In genomic region chr14:31241450-31242114, GRCh38 we compare ENCODE assay signal across 12 cellular contexts. TPM values are rescaled to one million over a fixed set of nuclear protein-coding genes. Genes with fewer than 3 reads are reported as not detected.
DNase-seq lines count a peak whose midpoint lies in the region; ATAC-seq and TF ChIP-seq lines count a peak whose summit lies in the region.
"Had no signal": no experiment of that assay in that cellular context is flagged by ENCODE, and none has a peak within 500 bp of the region (broad histone marks: within the 10 kb centered on the region; RNA-seq: fewer than 3 reads in every experiment).

No MANE protein-coding gene starts in this region.

- TF ChIP-seq POLR2A in sigmoid colon (IDR thresholded peaks at IDR 0.05) (no peak), body of pancreas (IDR thresholded peaks at IDR 0.05) (no peak)

- peaks cover 12% of the 10 kb centered on the region for H3K4me1 Mint-ChIP-seq in endothelial cell (ENCODE audit: unreplicated experiment)

- peak; percentile 22 for DNase-seq in amniotic epithelial cell (ENCODE audit: low read depth)
- DNase-seq in Right ventricle myocardium superior = no peak
- DNase-seq in sigmoid colon = no peak
- DNase-seq in endothelial cell (ENCODE audit: low spot score) = no peak
- no peak for DNase-seq in SJCRH30
- no peak for DNase-seq in body of pancreas
- DNase-seq: activated naive CD4-positive, alpha-beta T cell treated with anti-CD3 and anti-CD28 coated beads, Interleukin-2, amount 50 U/mL, for 16 hours; C1 segment of cervical spinal cord; NCI-H1436 treated with DMSO at 0.1 percent for 48 hours; NCI-H774 had no signal

- TF ChIP-seq EP300 in sigmoid colon (IDR thresholded peaks at IDR 0.05) = no peak

- no peak overlapping the region for H3K4me3 Mint-ChIP-seq in endothelial cell (ENCODE audit: unreplicated experiment)

- H3K4me3 ChIP-seq in sigmoid colon (peak overlapping the region in 3 of 4 donors; percentile 9 to 21 (median 13)), SJCRH30 (no peak overlapping the region), body of pancreas (no peak overlapping the region)

- no peaks in the 10 kb centered on the region for H3K9me3 Mint-ChIP-seq in endothelial cell (ENCODE audit: unreplicated experiment)

- H3K27ac ChIP-seq in sigmoid colon = peak overlapping the region in 3 of 4 donors; percentile 44 to 48 (median 47)
- H3K27ac ChIP-seq in SJCRH30 = no peak overlapping the region
- H3K27ac ChIP-seq in body of pancreas = no peak overlapping the region

- no peaks in the 10 kb centered on the region for H3K36me3 ChIP-seq in sigmoid colon
- H3K36me3 ChIP-seq in SJCRH30 = no peaks in the 10 kb centered on the region
- no peaks in the 10 kb centered on the region for H3K36me3 ChIP-seq in body of pancreas (replicated peaks in 1 of 2; ENCODE audit: insufficient read depth in 1 of 2, low read depth in 2 of 2)

- TF ChIP-seq CTCF in sigmoid colon (IDR thresholded peaks at IDR 0.05) = no peak
- TF ChIP-seq CTCF in endothelial cell (IDR thresholded peaks at IDR 0.05; ENCODE audit: unreplicated experiment) = no peak
- TF ChIP-seq CTCF in body of pancreas (IDR thresholded peaks at IDR 0.05) = no peak

- ATAC-seq in HG03378 (IDR thresholded peaks at IDR 0.05; ENCODE audit: unreplicated experiment) (peak; percentile 67), Right ventricle myocardium superior (ENCODE audit: poor library complexity) (peak; percentile 61), GM18861 (IDR thresholded peaks at IDR 0.05; ENCODE audit: unreplicated experiment) (no peak), body of pancreas (no peak)

- H3K27me3 ChIP-seq in sigmoid colon (no peaks in the 10 kb centered on the region), SJCRH30 (no peaks in the 10 kb centered on the region), body of pancreas (no peaks in the 10 kb centered on the region)

- intact Hi-C loops in Right ventricle myocardium superior (cut with DNase I) (no loop called here), sigmoid colon (cut with DNase I) (no loop called here), body of pancreas (cut with DNase I) (no loop called here)

- H3K36me3 Mint-ChIP-seq in endothelial cell (ENCODE audit: low read depth, unreplicated experiment) = no peaks in the 10 kb centered on the region

- no peaks in the 10 kb centered on the region for H3K27me3 Mint-ChIP-seq in endothelial cell (ENCODE audit: unreplicated experiment)

- no peaks in the 10 kb centered on the region for H3K9me3 ChIP-seq in sigmoid colon
- H3K9me3 ChIP-seq in SJCRH30 (replicated peaks) = no peaks in the 10 kb centered on the region
- no peaks in the 10 kb centered on the region for H3K9me3 ChIP-seq in body of pancreas

- H3K4me1 ChIP-seq in sigmoid colon (peaks cover 0 to 14% (median 12%) of the 10 kb centered on the region in 4 donors), SJCRH30 (no peaks in the 10 kb centered on the region), body of pancreas (no peaks in the 10 kb centered on the region)

- no peak overlapping the region for H3K27ac Mint-ChIP-seq in endothelial cell (ENCODE audit: unreplicated experiment)

- WGBS in sigmoid colon, 2 donors = 42 to 53% methylated on average over 2 of the region's 2 CpGs
- WGBS in body of pancreas, 2 donors = 64 to 67% methylated on average over 2 of the region's 2 CpGs

RNA-seq across cellular contexts. Expression of gene HECTD1, which starts 34.0 kb away (rescaled TPM):
- total RNA-seq in Right ventricle myocardium superior (145 TPM), sigmoid colon (100 to 1,000 TPM; 152 to 186 (median 174) TPM), endothelial cell (ENCODE audit: unreplicated experiment) (222 TPM), body of pancreas (100 to 1,000 TPM; 110 to 221 TPM)
- polyA plus RNA-seq in sigmoid colon = 10 to 100 TPM; 30.0 to 46.7 (median 40.5) TPM
- 145 and 153 TPM in 2 replicates for total RNA-seq in SJCRH30 (2014; rRNA removed; shearing (Covaris generic))

Comparison
In these comparisons a context has a peak if more than half of its experiments do, and no peak if none do; other contexts are left out.
1. ATAC-seq: peak in HG03378 (single experiment) and Right ventricle myocardium superior (single experiment); none in GM18861 (single experiment) and body of pancreas (single experiment).
2. H3K27ac ChIP-seq: peak in sigmoid colon (3 of 4); none in SJCRH30 (single experiment) and body of pancreas (0 of 4).
3. H3K4me3 ChIP-seq: peak in sigmoid colon (3 of 4); none in SJCRH30 (single experiment) and body of pancreas (0 of 2).